9 cellular contexts compared by ENCODE assay signal in genomic region chr17:48261297-48261880, GRCh38.
DNase-seq lines count a peak whose midpoint lies in the region; ATAC-seq, FAIRE-seq and TF ChIP-seq lines count a peak whose summit lies in the region.
"Had no signal": no experiment of that assay in that cellular context is flagged by ENCODE, and none has a peak within 500 bp of the region (broad histone marks: within the 10 kb centered on the region; RNA-seq: fewer than 3 reads in every experiment).

No MANE protein-coding gene starts in this region.

- TF ChIP-seq CTCF in HL-60 (IDR thresholded peaks at IDR 0.05; ENCODE audit: insufficient read depth, low read length) = peak; percentile 56
- peak; percentile 34 for TF ChIP-seq CTCF in kidney (IDR thresholded peaks at IDR 0.05; ENCODE audit: borderline replicate concordance, extremely low read depth, insufficient read depth)
- TF ChIP-seq CTCF in gastroesophageal sphincter (IDR thresholded peaks at IDR 0.05) = no peak

- 52 to 80% methylated on average over 2 to 5 of the region's 5 CpGs for WGBS in gastroesophageal sphincter (ENCODE audit: low coverage in 1 of 2), 2 donors

- H3K27me3 ChIP-seq in HL-60 (ENCODE audit: insufficient read depth, poor library complexity, severe bottlenecking) = peaks cover 21% of the 10 kb centered on the region
- peaks cover 32% of the 10 kb centered on the region for H3K27me3 ChIP-seq in gastroesophageal sphincter

- DNase-seq in DMS53 treated with DMSO at 0.1 percent for 48 hours (lab: John Stamatoyannopoulos, UW; ENCODE audit: unreplicated experiment) (peak; percentile 27), HL-60 (ENCODE audit: low read depth in 1 of 2, low spot score in 1 of 2) (peak in 1 of 2 experiments; percentile 31), SHP77 (lab: John Stamatoyannopoulos, UW) (peak; percentile 78 to 81), kidney (no peak)

- H3K27ac ChIP-seq in HL-60 (replicated peaks) (no peak overlapping the region), kidney (ENCODE audit: low read depth in 2 of 2, low read length in 2 of 2) (no peak overlapping the region), gastroesophageal sphincter (no peak overlapping the region)
- H3K27ac ChIP-seq: SK-N-MC had no signal

- H3K4me1 ChIP-seq in kidney (ENCODE audit: control insufficient read depth in 1 of 2, insufficient read depth in 1 of 2, low read depth in 1 of 2, low read length in 2 of 2) (peaks cover 0 to 2% of the 10 kb centered on the region in 2 donors), gastroesophageal sphincter (no peaks in the 10 kb centered on the region)

- TF ChIP-seq POLR2A in gastroesophageal sphincter (IDR thresholded peaks at IDR 0.05) = no peak

- no peak for FAIRE-seq in kidney (lab: Jason Lieb, UNC)

- TF ChIP-seq EP300 in gastroesophageal sphincter (IDR thresholded peaks at IDR 0.05) = no peak

- no peak overlapping the region for H3K9ac ChIP-seq in kidney (ENCODE audit: low read length in 2 of 2)

- H3K9me3 ChIP-seq in kidney (ENCODE audit: control insufficient read depth in 1 of 2, low read length in 2 of 2) (no peaks in the 10 kb centered on the region), gastroesophageal sphincter (no peaks in the 10 kb centered on the region)

- intact Hi-C loops in kidney (cut with DNase I) = no loop called here

- H3K36me3 ChIP-seq in kidney (ENCODE audit: control insufficient read depth in 1 of 2, insufficient read depth in 2 of 2, low read length in 2 of 2) (no peaks in the 10 kb centered on the region), gastroesophageal sphincter (no peaks in the 10 kb centered on the region)

- no peak overlapping the region for H3K4me3 ChIP-seq in HL-60 (replicated peaks; ENCODE audit: insufficient read depth, low read length)
- no peak overlapping the region for H3K4me3 ChIP-seq in kidney (ENCODE audit: low read length in 2 of 2)
- no peak overlapping the region for H3K4me3 ChIP-seq in gastroesophageal sphincter
- H3K4me3 ChIP-seq: SK-N-MC had no signal

- ATAC-seq in HG03025 (IDR thresholded peaks at IDR 0.05; ENCODE audit: low FRiP score, unreplicated experiment) = no peak
- ATAC-seq in HG02642 (IDR thresholded peaks at IDR 0.05; ENCODE audit: poor library complexity, unreplicated experiment) = no peak
- no peak for ATAC-seq in GM18517 (IDR thresholded peaks at IDR 0.05; ENCODE audit: unreplicated experiment)
- ATAC-seq in gastroesophageal sphincter = no peak

Comparison
In these comparisons a context has a peak if more than half of its experiments do, and no peak if none do; other contexts are left out.
1. CTCF ChIP-seq: peak in HL-60 (single experiment) and kidney (single experiment); none in gastroesophageal sphincter (0 of 4).